9 cellular contexts compared by ENCODE assay signal in the genomic region with DNA sequence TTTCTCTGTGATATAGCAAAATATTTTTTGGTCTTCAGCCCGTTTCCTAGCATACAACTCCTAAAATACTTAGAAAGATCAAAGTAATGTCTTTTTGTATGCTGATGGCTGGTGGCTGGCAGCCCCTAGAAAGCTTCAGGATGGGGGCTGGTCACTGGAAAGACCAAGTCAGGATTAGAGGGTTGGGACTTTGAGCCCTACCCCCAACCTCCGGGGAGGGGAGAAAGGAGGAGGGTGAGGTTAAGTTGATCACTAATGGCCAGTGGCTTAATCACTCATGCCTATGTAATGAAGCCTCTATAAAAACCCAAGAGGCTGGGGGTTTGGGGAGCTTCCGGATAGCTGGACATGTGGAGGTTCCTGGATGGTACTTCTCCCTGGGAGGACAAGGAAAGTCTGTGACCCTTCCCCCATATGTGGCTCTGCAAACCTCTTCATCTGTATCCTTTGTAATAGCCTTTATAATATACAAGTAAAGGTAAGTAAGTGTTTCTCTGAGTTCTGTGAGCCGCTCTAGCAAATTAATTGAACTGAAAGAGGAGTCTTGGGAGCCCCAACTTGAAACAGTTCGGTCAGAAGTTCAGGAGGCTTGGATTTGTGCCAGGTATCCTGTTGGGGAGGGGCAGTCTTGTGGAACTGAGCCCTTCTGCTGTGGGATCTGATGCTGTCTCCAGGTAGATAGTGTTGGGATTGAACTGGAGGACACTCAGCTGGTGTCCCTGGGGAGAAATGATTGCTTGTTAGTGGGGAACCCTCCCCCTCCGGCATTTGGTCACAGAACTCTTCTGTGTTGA. TPM values are rescaled to one million over a fixed set of nuclear protein-coding genes. Genes with fewer than 3 reads are reported as not detected.
A peak's percentile ranks its signal among the peaks of the same experiment; 100 is the strongest.
DNase-seq lines count a peak whose midpoint lies in the region; ATAC-seq, FAIRE-seq and TF ChIP-seq lines count a peak whose summit lies in the region.
"Had no signal": no experiment of that assay in that cellular context is flagged by ENCODE, and none has a peak within 500 bp of the region (broad histone marks: within the 10 kb centered on the region; RNA-seq: fewer than 3 reads in every experiment).

No MANE protein-coding gene starts in this region.

- WGBS in lower leg skin, 2 donors, result 68 to 69% methylated on average over 6 of the region's 6 CpGs

- H3K36me3 Mint-ChIP-seq in activated naive CD4-positive, alpha-beta T cell treated with anti-CD3 and anti-CD28 coated beads for 36 hours (ENCODE audit: low read depth), result peaks cover 40% of the 10 kb centered on the region
- peaks cover 48% of the 10 kb centered on the region for H3K36me3 Mint-ChIP-seq in activated naive CD8-positive, alpha-beta T cell treated with anti-CD3 and anti-CD28 coated beads for 36 hours
- peaks cover 18% of the 10 kb centered on the region for H3K36me3 Mint-ChIP-seq in stimulated activated memory B cell treated with anti-CD40 and anti-IgM and Interleukin-4, amounts not matched to agents 10 μg/mL and 1 μg/mL and 100 μg/mL, for 72 hours

- ATAC-seq in stimulated activated memory B cell treated with anti-CD40 and anti-IgM and Interleukin-4, amounts not matched to agents 10 μg/mL and 1 μg/mL and 100 μg/mL, for 72 hours, result no peak

- TF ChIP-seq CTCF in lower leg skin (IDR thresholded peaks at IDR 0.05), result no peak

- H3K27ac Mint-ChIP-seq in activated naive CD4-positive, alpha-beta T cell treated with anti-CD3 and anti-CD28 coated beads for 36 hours, result peak overlapping the region; percentile 88
- H3K27ac Mint-ChIP-seq in activated naive CD8-positive, alpha-beta T cell treated with anti-CD3 and anti-CD28 coated beads for 36 hours, result peak overlapping the region; percentile 84
- H3K27ac Mint-ChIP-seq in stimulated activated memory B cell treated with anti-CD40 and anti-IgM and Interleukin-4, amounts not matched to agents 10 μg/mL and 1 μg/mL and 100 μg/mL, for 72 hours, result peak overlapping the region; percentile 61

- H3K4me3 ChIP-seq in lower leg skin (ENCODE audit: low read depth, poor library complexity, severe bottlenecking), result no peak overlapping the region

- peak overlapping the region; percentile 7 for H3K4me3 Mint-ChIP-seq in activated naive CD4-positive, alpha-beta T cell treated with anti-CD3 and anti-CD28 coated beads for 36 hours
- H3K4me3 Mint-ChIP-seq in activated naive CD8-positive, alpha-beta T cell treated with anti-CD3 and anti-CD28 coated beads for 36 hours, result peak overlapping the region; percentile 63
- H3K4me3 Mint-ChIP-seq in stimulated activated memory B cell treated with anti-CD40 and anti-IgM and Interleukin-4, amounts not matched to agents 10 μg/mL and 1 μg/mL and 100 μg/mL, for 72 hours, result no peak overlapping the region

- CTCF ChIA-PET in activated naive CD4-positive, alpha-beta T cell treated with anti-CD3 and anti-CD28 coated beads for 36 hours (lab: Charles Lee), result interaction anchor here (2.9 to 3.7 kb wide), 2 partner anchors 16 to 61 kb away, joined by 9 to 12 read pairs; no protein-coding TSS in a partner anchor

- intact Hi-C loops in activated naive CD4-positive, alpha-beta T cell treated with anti-CD3 and anti-CD28 coated beads for 36 hours (cut with micrococcal nuclease), result no loop called here
- intact Hi-C loops in lower leg skin (cut with DNase I; ENCODE audit: low total_unique reads), result no loop called here

- no peak for FAIRE-seq in GM12892 (lab: Jason Lieb, UNC)

- no peak for DNase-seq in activated naive CD4-positive, alpha-beta T cell treated with anti-CD3 and anti-CD28 coated beads for 36 hours
- no peak for DNase-seq in activated naive CD4-positive, alpha-beta T cell treated with anti-CD3 and anti-CD28 coated beads, Interleukin-2, amount 50 U/mL, for 16 hours
- DNase-seq in activated naive CD8-positive, alpha-beta T cell treated with anti-CD3 and anti-CD28 coated beads for 36 hours, result no peak
- no peak for DNase-seq in lower leg skin (ENCODE audit: low spot score in 2 of 2)
- no peak for DNase-seq in GM12892 (ENCODE audit: insufficient read length)
- DNase-seq: activated CD4-positive, alpha-beta T cell treated with anti-CD3 and anti-CD28 coated beads, Interleukin-2, amount 50 U/mL, for 4 hours; COR-L47; NCI-H526 treated with DMSO at 0.1 percent for 48 hours had no signal

- no peaks in the 10 kb centered on the region for H3K9me3 Mint-ChIP-seq in activated naive CD4-positive, alpha-beta T cell treated with anti-CD3 and anti-CD28 coated beads for 36 hours
- H3K9me3 Mint-ChIP-seq in activated naive CD8-positive, alpha-beta T cell treated with anti-CD3 and anti-CD28 coated beads for 36 hours, result no peaks in the 10 kb centered on the region
- H3K9me3 Mint-ChIP-seq in stimulated activated memory B cell treated with anti-CD40 and anti-IgM and Interleukin-4, amounts not matched to agents 10 μg/mL and 1 μg/mL and 100 μg/mL, for 72 hours, result no peaks in the 10 kb centered on the region

- peaks cover 76% of the 10 kb centered on the region for H3K4me1 Mint-ChIP-seq in activated naive CD4-positive, alpha-beta T cell treated with anti-CD3 and anti-CD28 coated beads for 36 hours (ENCODE audit: low read depth)
- peaks cover 73% of the 10 kb centered on the region for H3K4me1 Mint-ChIP-seq in activated naive CD8-positive, alpha-beta T cell treated with anti-CD3 and anti-CD28 coated beads for 36 hours
- H3K4me1 Mint-ChIP-seq in stimulated activated memory B cell treated with anti-CD40 and anti-IgM and Interleukin-4, amounts not matched to agents 10 μg/mL and 1 μg/mL and 100 μg/mL, for 72 hours, result peaks cover 72% of the 10 kb centered on the region

- no peaks in the 10 kb centered on the region for H3K27me3 Mint-ChIP-seq in activated naive CD4-positive, alpha-beta T cell treated with anti-CD3 and anti-CD28 coated beads for 36 hours (ENCODE audit: low read depth)
- no peaks in the 10 kb centered on the region for H3K27me3 Mint-ChIP-seq in activated naive CD8-positive, alpha-beta T cell treated with anti-CD3 and anti-CD28 coated beads for 36 hours
- no peaks in the 10 kb centered on the region for H3K27me3 Mint-ChIP-seq in stimulated activated memory B cell treated with anti-CD40 and anti-IgM and Interleukin-4, amounts not matched to agents 10 μg/mL and 1 μg/mL and 100 μg/mL, for 72 hours

- TF ChIP-seq POLR2A in lower leg skin (IDR thresholded peaks at IDR 0.05) (no peak), GM12892 (IDR thresholded peaks at IDR 0.05; ENCODE audit: low read depth, low read length) (no peak)

RNA-seq across cellular contexts. Expression of a gene that starts 3.5 kb away (rescaled TPM):
- 10 to 100 TPM; 79.4 to 83.4 TPM for total RNA-seq in activated naive CD4-positive, alpha-beta T cell treated with anti-CD3 and anti-CD28 coated beads for 36 hours
- total RNA-seq in activated naive CD8-positive, alpha-beta T cell treated with anti-CD3 and anti-CD28 coated beads for 36 hours, result 10 to 100 TPM; 65.9 to 69.9 TPM
- 10 to 100 TPM; 23.4 to 55.6 (median 37.4) TPM for total RNA-seq in lower leg skin
- polyA plus RNA-seq in GM12892 (2012; ENCODE audit: missing spikeins), result 32.2 TPM

RNA-seq across cellular contexts. Expression of a gene that starts 22.6 kb away (rescaled TPM):
- total RNA-seq in activated naive CD4-positive, alpha-beta T cell treated with anti-CD3 and anti-CD28 coated beads for 36 hours, result 1 to 10 TPM; 4.2 to 5.4 TPM
- total RNA-seq in activated naive CD8-positive, alpha-beta T cell treated with anti-CD3 and anti-CD28 coated beads for 36 hours, result 1 to 10 TPM; 7.9 to 8.0 TPM
- total RNA-seq in lower leg skin, result 10 to 100 TPM; 16.4 to 28.6 (median 22.3) TPM
- 3.5 TPM for polyA plus RNA-seq in GM12892 (2012; ENCODE audit: missing spikeins)

RNA-seq across cellular contexts. Expression of a gene that starts 31.9 kb away (rescaled TPM):
- under 1 TPM; 0.21 to 0.35 TPM for total RNA-seq in activated naive CD4-positive, alpha-beta T cell treated with anti-CD3 and anti-CD28 coated beads for 36 hours
- total RNA-seq in activated naive CD8-positive, alpha-beta T cell treated with anti-CD3 and anti-CD28 coated beads for 36 hours, result 1 to 10 TPM in 1 of 2 experiments, under 1 TPM in 1; 0.92 to 1.2 TPM
- 100 to 1,000 TPM in 2 of 4 donors, 10 to 100 TPM in 2; 84.3 to 120 (median 97.2) TPM for total RNA-seq in lower leg skin
- polyA plus RNA-seq in GM12892 (2012; ENCODE audit: missing spikeins), result 0.30 TPM

RNA-seq across cellular contexts. Expression of a gene that starts 42.9 kb away (rescaled TPM):
- total RNA-seq in activated naive CD4-positive, alpha-beta T cell treated with anti-CD3 and anti-CD28 coated beads for 36 hours, result 10 to 100 TPM; 23.0 to 26.4 TPM
- total RNA-seq in activated naive CD8-positive, alpha-beta T cell treated with anti-CD3 and anti-CD28 coated beads for 36 hours, result 10 to 100 TPM; 23.0 to 23.3 TPM
- total RNA-seq in lower leg skin, result 10 to 100 TPM; 10.1 to 14.9 (median 11.0) TPM
- 14.9 TPM for polyA plus RNA-seq in GM12892 (2012; ENCODE audit: missing spikeins)

RNA-seq across cellular contexts. Expression of a gene that starts 43.0 kb away (rescaled TPM):
- total RNA-seq in activated naive CD4-positive, alpha-beta T cell treated with anti-CD3 and anti-CD28 coated beads for 36 hours, result 10 to 100 TPM; 51.6 to 52.4 TPM
- 10 to 100 TPM; 68.9 to 72.0 TPM for total RNA-seq in activated naive CD8-positive, alpha-beta T cell treated with anti-CD3 and anti-CD28 coated beads for 36 hours
- 10 to 100 TPM; 29.9 to 62.4 (median 45.9) TPM for total RNA-seq in lower leg skin
- polyA plus RNA-seq in GM12892 (2012; ENCODE audit: missing spikeins), result 39.4 TPM

Comparison
In these comparisons a context has a peak if more than half of its experiments do, and no peak if none do; other contexts are left out.
1. RNA of a gene that starts 31.9 kb away (total RNA-seq): 84.3 to 120 TPM in lower leg skin; 0.92 to 1.2 TPM in activated naive CD8-positive, alpha-beta T cell treated with anti-CD3 and anti-CD28 coated beads for 36 hours and 0.21 to 0.35 TPM in activated naive CD4-positive, alpha-beta T cell treated with anti-CD3 and anti-CD28 coated beads for 36 hours; every median in the first group is over 10 times any median in the second.
2. Peak in every context shown above with its lines, with median percentiles within 50 percentile points of each other: H3K27ac Mint-ChIP-seq.